Comparison of ENCODE assay signal across 8 cellular contexts in the genomic region with DNA sequence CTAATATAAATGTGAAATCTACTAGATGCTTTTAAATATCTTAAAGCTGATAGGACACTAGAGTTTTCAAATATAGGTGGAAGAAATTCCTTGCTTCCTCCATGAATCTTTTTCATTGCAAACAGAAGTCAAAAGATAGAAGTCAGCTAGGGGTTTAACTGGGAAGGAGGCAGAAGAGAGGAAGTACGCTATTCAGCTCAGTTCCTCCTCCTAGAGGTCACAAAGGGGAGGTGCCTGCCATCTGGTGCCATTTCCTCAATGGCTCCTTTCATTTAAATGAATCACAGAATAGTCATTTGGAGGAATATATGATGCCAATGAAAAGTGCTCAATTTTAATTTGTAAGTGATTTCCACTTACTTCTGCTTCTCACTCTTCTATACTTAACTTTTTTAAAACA. TPM values are rescaled to one million over a fixed set of nuclear protein-coding genes. Genes with fewer than 3 reads are reported as not detected.
DNase-seq lines count a peak whose midpoint lies in the region; ATAC-seq and TF ChIP-seq lines count a peak whose summit lies in the region.

No MANE protein-coding gene starts in this region.

- no peak overlapping the region for H3K27ac ChIP-seq in C4-2B
- no peak overlapping the region for H3K27ac ChIP-seq in endodermal cell (ENCODE audit: low read depth, low read length)

- H3K36me3 ChIP-seq in endodermal cell (ENCODE audit: control insufficient read depth, insufficient read depth, low read length) = no peaks in the 10 kb centered on the region

- H3K4me1 Mint-ChIP-seq in endodermal cell = no peaks in the 10 kb centered on the region

- no peak overlapping the region for H3K4me3 ChIP-seq in endodermal cell (ENCODE audit: low read length)

- H3K27ac Mint-ChIP-seq in endodermal cell = no peak overlapping the region

- H3K4me3 Mint-ChIP-seq in endodermal cell = no peak overlapping the region

- WGBS in endodermal cell (ENCODE audit: insufficient coverage in 1 of 2, insufficient read length in 1 of 2), 2 experiments = 20% methylated on average over 1 of the region's 1 CpG; no CpG with 5 or more reads in 1 of the 2 experiments

- no peak overlapping the region for H3K9ac ChIP-seq in endodermal cell (ENCODE audit: extremely low read depth, low read length, poor library complexity, severe bottlenecking)

- no peaks in the 10 kb centered on the region for H3K9me3 Mint-ChIP-seq in endodermal cell

- H3K9me3 ChIP-seq in endodermal cell (ENCODE audit: control insufficient read depth, low read length) = no peaks in the 10 kb centered on the region

- H3K36me3 Mint-ChIP-seq in endodermal cell (ENCODE audit: low read depth) = no peaks in the 10 kb centered on the region

- H3K4me1 ChIP-seq in endodermal cell (ENCODE audit: control insufficient read depth, insufficient read depth, low read length) = no peaks in the 10 kb centered on the region

- ATAC-seq in GM18511 (IDR thresholded peaks at IDR 0.05; ENCODE audit: unreplicated experiment) (peak; percentile 94), HG02759 (IDR thresholded peaks at IDR 0.05; ENCODE audit: unreplicated experiment) (peak; percentile 89)

- no peaks in the 10 kb centered on the region for H3K27me3 Mint-ChIP-seq in endodermal cell (ENCODE audit: insufficient read depth)

- no peaks in the 10 kb centered on the region for H3K27me3 ChIP-seq in endodermal cell (ENCODE audit: control insufficient read depth, insufficient read depth, low read length, poor library complexity, severe bottlenecking)

- TF ChIP-seq CTCF in C4-2B (conservative IDR thresholded peaks at IDR 0.05) (peak; percentile 75), endodermal cell (conservative IDR thresholded peaks at IDR 0.05) (peak; percentile 92)

- DNase-seq in NAMALWA (ENCODE audit: low spot score) (peak; percentile 72), endodermal cell (peak; percentile 73), inferior parietal cortex (ENCODE audit: extremely low spot score) (no peak), COLO668 (lab: John Stamatoyannopoulos, UW; ENCODE audit: unreplicated experiment) (no peak), GM19238 (ENCODE audit: insufficient read length, low spot score) (no peak)

RNA-seq across cellular contexts. Expression of gene COL25A1, which starts 8.5 kb away (rescaled TPM):
- 1 to 10 TPM; 4.0 to 6.2 TPM for total RNA-seq in endodermal cell
- 4.5 TPM for polyA plus RNA-seq in endodermal cell (2013, experiment 1 of 2)
- polyA plus RNA-seq in endodermal cell (2013, experiment 2 of 2) = 6.3 TPM

Comparison
In these comparisons a context has a peak if more than half of its experiments do, and no peak if none do; other contexts are left out.
1. DNase-seq: peak in NAMALWA (single experiment) and endodermal cell (single experiment); none in inferior parietal cortex (single experiment), COLO668 (single experiment) and GM19238 (single experiment).